21 cellular contexts compared by ENCODE assay signal in the genomic region with DNA sequence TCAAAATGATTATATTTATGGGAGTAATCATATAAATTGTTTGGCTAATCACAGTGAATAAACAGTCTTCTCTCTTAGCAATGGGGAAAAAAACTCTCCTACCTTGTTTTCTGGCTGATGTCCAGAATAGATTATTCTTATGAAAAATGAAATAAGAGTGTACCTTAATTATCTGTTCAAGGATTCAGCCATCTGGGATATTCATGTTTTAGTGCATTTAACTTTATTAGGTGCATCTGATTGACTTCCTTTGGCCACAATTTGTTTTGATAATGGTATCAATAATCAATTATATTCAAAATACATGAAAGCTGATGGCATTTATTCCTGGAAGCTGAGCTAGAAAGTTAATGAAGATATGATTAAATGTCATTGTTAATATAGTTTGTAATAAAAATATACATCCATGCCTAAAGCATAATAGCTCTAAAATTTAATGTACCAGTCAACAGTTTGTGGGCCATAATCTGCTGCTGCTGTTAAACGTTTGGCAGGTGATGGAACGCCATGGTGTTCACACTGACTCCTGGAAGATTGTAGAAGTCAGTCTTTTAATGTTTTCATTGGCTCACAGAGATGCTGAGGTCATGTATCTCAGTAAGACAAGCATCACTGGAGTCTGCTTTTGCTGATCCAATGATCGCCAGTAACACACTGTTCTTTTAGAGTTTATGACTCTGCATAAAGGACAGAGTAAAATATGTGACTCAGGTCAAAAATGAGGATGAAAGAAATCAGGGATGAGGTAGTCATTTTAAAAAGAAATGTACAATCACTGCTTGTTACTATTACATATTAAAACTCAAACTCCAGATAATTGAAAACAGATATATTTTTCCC.
DNase-seq lines count a peak whose midpoint lies in the region; ATAC-seq and TF ChIP-seq lines count a peak whose summit lies in the region.
"Had no signal": no experiment of that assay in that cellular context is flagged by ENCODE, and none has a peak within 500 bp of the region (broad histone marks: within the 10 kb centered on the region; RNA-seq: fewer than 3 reads in every experiment).

No MANE protein-coding gene starts in this region.

- H3K27me3 ChIP-seq in stomach (no peaks in the 10 kb centered on the region), right lobe of liver (peaks cover 0 to 4% of the 10 kb centered on the region in 2 donors)

- CTCF ChIA-PET in RWPE1 (lab: Yijun Ruan, JAX): no interaction called here

- DNase-seq in NCI-H1105 (lab: John Stamatoyannopoulos, UW): peak; percentile 58
- peak; percentile 50 for DNase-seq in NCI-H2171 treated with DMSO at 0.1 percent for 48 hours (lab: John Stamatoyannopoulos, UW)
- no peak for DNase-seq in activated CD4-positive, CD25-positive, alpha-beta regulatory T cell treated with anti-CD3 and anti-CD28 coated beads, Interleukin-2, amount 50 U/mL, for 72 hours
- DNase-seq in stomach: no peak
- DNase-seq in RWPE1 (ENCODE audit: low spot score): no peak
- DNase-seq in right lobe of liver: no peak
- DNase-seq: Caco-2; CD8-positive, alpha-beta T cell; DND-41; GM23248; H7; Karpas-422; NCI-H1092 treated with DMSO at 0.1 percent for 48 hours; NCI-H2029 treated with DMSO at 0.1 percent for 48 hours; NCI-H526 treated with DMSO at 0.1 percent for 48 hours; SHP77 treated with DMSO at 0.1 percent for 48 hours; T-helper 17 cell had no signal

- POLR2A ChIA-PET in RWPE1 (lab: Yijun Ruan, JAX; ENCODE audit: low non-redundant PET): no interaction called here

- H3K27ac ChIP-seq in stomach (no peak overlapping the region), RWPE1 (no peak overlapping the region), right lobe of liver (no peak overlapping the region)
- H3K27ac ChIP-seq: C4-2B, GM23248, SK-N-MC had no signal

- WGBS in stomach, 5 donors: 69 to 89% (median 80%) methylated on average over 3 of the region's 3 CpGs
- WGBS in right lobe of liver (ENCODE audit: insufficient coverage, low coverage, low lambda C conversion rate, missing lambda C conversion rate): 50% methylated on average over 3 of the region's 3 CpGs

- TF ChIP-seq CTCF in stomach (IDR thresholded peaks at IDR 0.05) (no peak), RWPE1 (conservative IDR thresholded peaks at IDR 0.05; ENCODE audit: low read depth) (no peak), right lobe of liver (IDR thresholded peaks at IDR 0.05) (no peak)

- H3K4me1 ChIP-seq in stomach: no peaks in the 10 kb centered on the region
- H3K4me1 ChIP-seq in right lobe of liver: no peaks in the 10 kb centered on the region
- H3K4me1 ChIP-seq: Caco-2 had no signal

- no peak for TF ChIP-seq POLR2A in stomach (IDR thresholded peaks at IDR 0.05)
- TF ChIP-seq POLR2A in right lobe of liver (IDR thresholded peaks at IDR 0.05): no peak

- H3K4me3 ChIP-seq in stomach: no peak overlapping the region
- H3K4me3 ChIP-seq in right lobe of liver: no peak overlapping the region
- H3K4me3 ChIP-seq: GM23248 had no signal

- H3K9me3 ChIP-seq in stomach (no peaks in the 10 kb centered on the region), right lobe of liver (no peaks in the 10 kb centered on the region)
- H3K9me3 ChIP-seq: Caco-2 had no signal

- H3K36me3 ChIP-seq in stomach (no peaks in the 10 kb centered on the region), right lobe of liver (no peaks in the 10 kb centered on the region)

- intact Hi-C loops in stomach (cut with DNase I; ENCODE audit: low total_unique reads): no loop called here
- intact Hi-C loops in right lobe of liver (cut with DNase I): no loop called here

- no peak for TF ChIP-seq EP300 in stomach (IDR thresholded peaks at IDR 0.05)

- ATAC-seq in SK-N-SH treated with all-trans-retinoic acid at 6 μM for 48 hours: peak; percentile 55
- ATAC-seq in right lobe of liver: no peak
- ATAC-seq: CD8-positive, alpha-beta T cell; HepG2; T-helper 17 cell had no signal

TF ChIP-seq in SK-N-SH treated with all-trans-retinoic acid at 6 μM for 48 hours, 23 proteins besides CTCF, POLR2A, EP300 and RAD21:
- TF ChIP-seq RARB (CRISPR knock-in tag; IDR thresholded peaks at IDR 0.05): no peak
- TF ChIP-seq, protein P1, sequence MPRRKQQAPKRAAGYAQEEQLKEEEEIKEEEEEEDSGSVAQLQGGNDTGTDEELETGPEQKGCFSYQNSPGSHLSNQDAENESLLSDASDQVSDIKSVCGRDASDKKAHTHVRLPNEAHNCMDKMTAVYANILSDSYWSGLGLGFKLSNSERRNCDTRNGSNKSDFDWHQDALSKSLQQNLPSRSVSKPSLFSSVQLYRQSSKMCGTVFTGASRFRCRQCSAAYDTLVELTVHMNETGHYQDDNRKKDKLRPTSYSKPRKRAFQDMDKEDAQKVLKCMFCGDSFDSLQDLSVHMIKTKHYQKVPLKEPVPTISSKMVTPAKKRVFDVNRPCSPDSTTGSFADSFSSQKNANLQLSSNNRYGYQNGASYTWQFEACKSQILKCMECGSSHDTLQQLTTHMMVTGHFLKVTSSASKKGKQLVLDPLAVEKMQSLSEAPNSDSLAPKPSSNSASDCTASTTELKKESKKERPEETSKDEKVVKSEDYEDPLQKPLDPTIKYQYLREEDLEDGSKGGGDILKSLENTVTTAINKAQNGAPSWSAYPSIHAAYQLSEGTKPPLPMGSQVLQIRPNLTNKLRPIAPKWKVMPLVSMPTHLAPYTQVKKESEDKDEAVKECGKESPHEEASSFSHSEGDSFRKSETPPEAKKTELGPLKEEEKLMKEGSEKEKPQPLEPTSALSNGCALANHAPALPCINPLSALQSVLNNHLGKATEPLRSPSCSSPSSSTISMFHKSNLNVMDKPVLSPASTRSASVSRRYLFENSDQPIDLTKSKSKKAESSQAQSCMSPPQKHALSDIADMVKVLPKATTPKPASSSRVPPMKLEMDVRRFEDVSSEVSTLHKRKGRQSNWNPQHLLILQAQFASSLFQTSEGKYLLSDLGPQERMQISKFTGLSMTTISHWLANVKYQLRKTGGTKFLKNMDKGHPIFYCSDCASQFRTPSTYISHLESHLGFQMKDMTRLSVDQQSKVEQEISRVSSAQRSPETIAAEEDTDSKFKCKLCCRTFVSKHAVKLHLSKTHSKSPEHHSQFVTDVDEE (CRISPR knock-in tag; IDR thresholded peaks at IDR 0.05): peak; percentile 66; the same call in 1 of the 2 replicates
- no peak for TF ChIP-seq PPARA (CRISPR knock-in tag; IDR thresholded peaks at IDR 0.05; ENCODE audit: borderline replicate concordance)
- peak; percentile 75 for TF ChIP-seq ISL1 (CRISPR knock-in tag; IDR thresholded peaks at IDR 0.05)
- no peak for TF ChIP-seq ZC3H10 (CRISPR knock-in tag; IDR thresholded peaks at IDR 0.05)
- peak; percentile 83; the same call in 1 of the 2 replicates for TF ChIP-seq TCF4 (CRISPR knock-in tag; IDR thresholded peaks at IDR 0.05; ENCODE audit: borderline replicate concordance)
- TF ChIP-seq, protein P2, sequence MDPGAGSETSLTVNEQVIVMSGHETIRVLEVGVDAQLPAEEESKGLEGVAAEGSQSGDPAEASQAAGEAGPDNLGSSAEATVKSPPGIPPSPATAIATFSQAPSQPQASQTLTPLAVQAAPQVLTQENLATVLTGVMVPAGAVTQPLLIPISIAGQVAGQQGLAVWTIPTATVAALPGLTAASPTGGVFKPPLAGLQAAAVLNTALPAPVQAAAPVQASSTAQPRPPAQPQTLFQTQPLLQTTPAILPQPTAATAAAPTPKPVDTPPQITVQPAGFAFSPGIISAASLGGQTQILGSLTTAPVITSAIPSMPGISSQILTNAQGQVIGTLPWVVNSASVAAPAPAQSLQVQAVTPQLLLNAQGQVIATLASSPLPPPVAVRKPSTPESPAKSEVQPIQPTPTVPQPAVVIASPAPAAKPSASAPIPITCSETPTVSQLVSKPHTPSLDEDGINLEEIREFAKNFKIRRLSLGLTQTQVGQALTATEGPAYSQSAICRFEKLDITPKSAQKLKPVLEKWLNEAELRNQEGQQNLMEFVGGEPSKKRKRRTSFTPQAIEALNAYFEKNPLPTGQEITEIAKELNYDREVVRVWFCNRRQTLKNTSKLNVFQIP (CRISPR knock-in tag; IDR thresholded peaks at IDR 0.05; ENCODE audit: borderline replicate concordance, low read depth): no peak
- TF ChIP-seq ZNF565 (CRISPR knock-in tag; conservative IDR thresholded peaks at IDR 0.05; ENCODE audit: low read depth): no peak
- peak; percentile 96; the same call in 1 of the 2 replicates for TF ChIP-seq BACH2 (CRISPR knock-in tag; IDR thresholded peaks at IDR 0.05; ENCODE audit: borderline replicate concordance)
- TF ChIP-seq ZNF8 (CRISPR knock-in tag; IDR thresholded peaks at IDR 0.05): no peak
- TF ChIP-seq TOX (CRISPR knock-in tag; IDR thresholded peaks at IDR 0.05; ENCODE audit: borderline replicate concordance): no peak
- TF ChIP-seq OSR1 (CRISPR knock-in tag; IDR thresholded peaks at IDR 0.05): no peak

Comparison
In these comparisons a context has a peak if more than half of its experiments do, and no peak if none do; other contexts are left out.
1. DNase-seq: peak in NCI-H1105 (single experiment) and NCI-H2171 treated with DMSO at 0.1 percent for 48 hours (single experiment); none in activated CD4-positive, CD25-positive, alpha-beta regulatory T cell treated with anti-CD3 and anti-CD28 coated beads, Interleukin-2, amount 50 U/mL, for 72 hours (single experiment), stomach (single experiment), RWPE1 (single experiment) and right lobe of liver (0 of 3).